Comparison of ENCODE assay signal across 6 cellular contexts in genomic region chr9:21334603-21334968, GRCh38. TPM values are rescaled to one million over a fixed set of nuclear protein-coding genes. Genes with fewer than 3 reads are reported as not detected.
DNase-seq lines count a peak whose midpoint lies in the region; ATAC-seq and TF ChIP-seq lines count a peak whose summit lies in the region.

No MANE protein-coding gene starts in this region.

- peak overlapping the region; percentile 96 to 97 for H3K27ac ChIP-seq in left lung

- TF ChIP-seq CTCF in WI38 (IDR thresholded peaks at IDR 0.05; ENCODE audit: low read depth, low read length) (no peak), left lung (IDR thresholded peaks at IDR 0.05) (no peak), GM13976 (IDR thresholded peaks at IDR 0.05; ENCODE audit: borderline replicate concordance, control extremely low read depth, extremely low read depth, insufficient read depth, missing control alignments) (no peak)

- H3K4me1 ChIP-seq in left lung = peaks cover 27 to 48% of the 10 kb centered on the region in 2 donors

- no peak for DNase-seq in stimulated activated naive CD8-positive, alpha-beta T cell treated with anti-CD3 and anti-CD28 coated beads, Interleukin-15, Interleukin-2, amounts not matched to agents 100 U/mL and 50 U/mL, for 24 hours
- no peak for DNase-seq in left lung
- DNase-seq in GM13976 (ENCODE audit: low spot score) = no peak
- DNase-seq in stimulated activated CD4-positive, alpha-beta T cell treated with anti-CD3 and anti-CD28 coated beads, Interleukin-4, amount 100 ng/mL, for 1 hour = no peak

- in situ Hi-C loops in GM13976 (cut with MboI; ENCODE audit: low sequenced_read_pairs, unreplicated experiment) = no loop called here

- peaks cover 59% of the 10 kb centered on the region for H3K4me1 Mint-ChIP-seq in stimulated activated naive CD8-positive, alpha-beta T cell treated with anti-CD3 and anti-CD28 coated beads, Interleukin-15, Interleukin-2, amounts not matched to agents 100 ng/mL and 50 ng/mL, for 24 hours (ENCODE audit: low read depth)

- no peaks in the 10 kb centered on the region for H3K27me3 ChIP-seq in left lung

- intact Hi-C loops in left lung (cut with DNase I) = no loop called here

- peak overlapping the region; percentile 87 for H3K27ac Mint-ChIP-seq in stimulated activated naive CD8-positive, alpha-beta T cell treated with anti-CD3 and anti-CD28 coated beads, Interleukin-15, Interleukin-2, amounts not matched to agents 100 ng/mL and 50 ng/mL, for 24 hours

- ATAC-seq in stimulated activated naive CD8-positive, alpha-beta T cell treated with anti-CD3 and anti-CD28 coated beads, Interleukin-15, Interleukin-2, amounts not matched to agents 100 U/mL and 50 U/mL, for 24 hours = no peak
- peak; percentile 17 for ATAC-seq in left lung

- H3K36me3 Mint-ChIP-seq in stimulated activated naive CD8-positive, alpha-beta T cell treated with anti-CD3 and anti-CD28 coated beads, Interleukin-15, Interleukin-2, amounts not matched to agents 100 ng/mL and 50 ng/mL, for 24 hours (ENCODE audit: low read depth) = peaks cover 34% of the 10 kb centered on the region

- H3K4me3 ChIP-seq in WI38 (ENCODE audit: low read depth, low read length) (peak overlapping the region; percentile 90), left lung (peak overlapping the region; percentile 85 to 87)

- peak overlapping the region; percentile 93 for H3K4me3 Mint-ChIP-seq in stimulated activated naive CD8-positive, alpha-beta T cell treated with anti-CD3 and anti-CD28 coated beads, Interleukin-15, Interleukin-2, amounts not matched to agents 100 ng/mL and 50 ng/mL, for 24 hours

- H3K36me3 ChIP-seq in left lung = peaks cover 0 to 7% of the 10 kb centered on the region in 2 donors

- no peaks in the 10 kb centered on the region for H3K27me3 Mint-ChIP-seq in stimulated activated naive CD8-positive, alpha-beta T cell treated with anti-CD3 and anti-CD28 coated beads, Interleukin-15, Interleukin-2, amounts not matched to agents 100 ng/mL and 50 ng/mL, for 24 hours

- no peaks in the 10 kb centered on the region for H3K9me3 ChIP-seq in left lung

- H3K9me3 Mint-ChIP-seq in stimulated activated naive CD8-positive, alpha-beta T cell treated with anti-CD3 and anti-CD28 coated beads, Interleukin-15, Interleukin-2, amounts not matched to agents 100 ng/mL and 50 ng/mL, for 24 hours = no peaks in the 10 kb centered on the region

RNA-seq across cellular contexts. Expression of gene KLHL9, which starts 0.6 kb away (rescaled TPM):
- 10 to 100 TPM; 21.6 to 23.4 TPM for total RNA-seq in left lung

RNA-seq across cellular contexts. Expression of gene IFNA6, which starts 16.1 kb away (rescaled TPM):
- total RNA-seq in left lung = not detected

RNA-seq across cellular contexts. Expression of gene IFNA5, which starts 29.5 kb away (rescaled TPM):
- not detected for total RNA-seq in left lung

RNA-seq across cellular contexts. Expression of gene IFNA13, which starts 33.3 kb away (rescaled TPM):
- total RNA-seq in left lung = not detected

RNA-seq across cellular contexts. Expression of gene IFNA2, which starts 50.6 kb away (rescaled TPM):
- total RNA-seq in left lung = not detected
